Comparison of ENCODE assay signal across 13 cellular contexts in the genomic region with DNA sequence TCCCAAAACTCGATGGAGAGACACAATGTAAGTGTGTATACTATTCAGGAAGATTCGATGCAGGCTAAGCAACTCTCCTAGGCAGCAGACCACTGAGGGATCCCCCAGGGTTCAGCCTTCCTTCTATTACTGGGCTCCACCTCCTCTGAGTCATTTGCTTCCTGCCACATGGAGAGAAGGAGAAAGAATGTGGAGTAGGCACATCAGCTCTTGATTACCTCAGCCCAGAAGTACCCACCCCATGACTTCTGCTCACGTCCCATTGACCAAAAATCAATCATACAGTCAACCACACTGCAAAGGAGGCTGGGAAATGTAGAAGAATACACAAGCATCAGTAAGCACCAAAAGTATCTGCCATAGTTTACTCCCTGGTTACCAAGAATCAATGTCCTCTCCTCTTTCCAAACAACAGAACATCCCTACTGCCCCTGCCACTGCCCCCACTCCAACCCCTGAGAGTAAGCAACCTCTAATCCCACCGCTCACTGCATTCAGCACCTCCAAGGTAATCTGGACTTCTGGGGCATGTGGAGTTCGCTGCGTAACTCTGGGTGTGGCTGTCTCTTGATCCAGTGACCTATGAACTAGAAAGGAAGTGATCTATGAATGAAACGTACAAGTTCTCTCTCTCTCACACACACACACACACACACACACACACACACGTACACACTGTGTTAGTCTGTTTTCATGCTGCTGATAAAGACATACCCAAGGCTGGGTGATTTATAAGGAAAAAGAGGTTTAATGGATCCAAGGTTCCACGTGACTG.
DNase-seq lines count a peak whose midpoint lies in the region; ATAC-seq, FAIRE-seq and TF ChIP-seq lines count a peak whose summit lies in the region.
"Had no signal": no experiment of that assay in that cellular context is flagged by ENCODE, and none has a peak within 500 bp of the region (broad histone marks: within the 10 kb centered on the region; RNA-seq: fewer than 3 reads in every experiment).

No MANE protein-coding gene starts in this region.

- no peak for TF ChIP-seq CTCF in foreskin fibroblast (IDR thresholded peaks at IDR 0.05; ENCODE audit: low read depth, low read length)

- ATAC-seq in GM18870 (IDR thresholded peaks at IDR 0.05; ENCODE audit: unreplicated experiment) (no peak), HG03025 (IDR thresholded peaks at IDR 0.05; ENCODE audit: low FRiP score, unreplicated experiment) (no peak), HG02981 (IDR thresholded peaks at IDR 0.05; ENCODE audit: unreplicated experiment) (no peak)
- ATAC-seq: heart left ventricle, sciatic nerve, upper lobe of right lung had no signal

- no peak overlapping the region for H3K4me3 Mint-ChIP-seq in activated T-cell treated with anti-CD3 and anti-CD28 coated beads, Interleukin-2, amount 50 U/mL, for 24 hours
- H3K4me3 Mint-ChIP-seq: activated T-helper 1 cell treated with anti-CD3 and anti-CD28 coated beads, Interleukin-12 subunit alpha, Interleukin-12 subunit beta, Interleukin-2, Interleukin-4 antibody, amounts not matched to agents 30 ng/mL and 10 ng/mL and 1 ng/mL, durations not matched to agents 14 hours and 24 hours and 36 hours had no signal

- H3K36me3 Mint-ChIP-seq in activated T-cell treated with anti-CD3 and anti-CD28 coated beads, Interleukin-2, amount 50 U/mL, for 24 hours (ENCODE audit: low read depth): no peaks in the 10 kb centered on the region

- no peaks in the 10 kb centered on the region for H3K4me1 Mint-ChIP-seq in activated T-cell treated with anti-CD3 and anti-CD28 coated beads, Interleukin-2, amount 50 U/mL, for 24 hours (ENCODE audit: low read depth)

- no peak overlapping the region for H3K4me3 ChIP-seq in foreskin fibroblast (ENCODE audit: low read depth in 1 of 2, low read length in 2 of 2)
- H3K4me3 ChIP-seq in skeletal muscle cell (ENCODE audit: low read depth, low read length): no peak overlapping the region
- H3K4me3 ChIP-seq: heart left ventricle, upper lobe of right lung had no signal

- peaks cover 10% of the 10 kb centered on the region for H3K27me3 Mint-ChIP-seq in activated T-cell treated with anti-CD3 and anti-CD28 coated beads, Interleukin-2, amount 50 U/mL, for 24 hours

- peak; percentile 11 for DNase-seq in H54 (ENCODE audit: insufficient read length, low spot score)
- DNase-seq in T1000 (lab: John Stamatoyannopoulos, UW): peak; percentile 59
- peak; percentile 88 to 89 for DNase-seq in foreskin fibroblast
- DNase-seq in skeletal muscle cell (ENCODE audit: low read depth): peak; percentile 56
- DNase-seq in activated T-cell treated with anti-CD3 and anti-CD28 coated beads, Interleukin-2, amount 50 U/mL, for 24 hours: no peak
- DNase-seq: heart left ventricle, NCI-H2107, upper lobe of right lung had no signal

- H3K9me3 Mint-ChIP-seq in activated T-cell treated with anti-CD3 and anti-CD28 coated beads, Interleukin-2, amount 50 U/mL, for 24 hours: no peaks in the 10 kb centered on the region
- H3K9me3 Mint-ChIP-seq: activated T-helper 1 cell treated with anti-CD3 and anti-CD28 coated beads, Interleukin-12 subunit alpha, Interleukin-12 subunit beta, Interleukin-2, Interleukin-4 antibody, amounts not matched to agents 30 ng/mL and 10 ng/mL and 1 ng/mL, durations not matched to agents 14 hours and 24 hours and 36 hours had no signal

- FAIRE-seq in H54 (lab: Jason Lieb, UNC): no peak

- TF ChIP-seq POLR2A in H54 (IDR thresholded peaks at IDR 0.05; ENCODE audit: low read depth, low read length): no peak

- no peak overlapping the region for H3K27ac Mint-ChIP-seq in activated T-cell treated with anti-CD3 and anti-CD28 coated beads, Interleukin-2, amount 50 U/mL, for 24 hours
- H3K27ac Mint-ChIP-seq: activated T-helper 1 cell treated with anti-CD3 and anti-CD28 coated beads, Interleukin-12 subunit alpha, Interleukin-12 subunit beta, Interleukin-2, Interleukin-4 antibody, amounts not matched to agents 30 ng/mL and 10 ng/mL and 1 ng/mL, durations not matched to agents 14 hours and 24 hours and 36 hours had no signal
